In the genomic region with DNA sequence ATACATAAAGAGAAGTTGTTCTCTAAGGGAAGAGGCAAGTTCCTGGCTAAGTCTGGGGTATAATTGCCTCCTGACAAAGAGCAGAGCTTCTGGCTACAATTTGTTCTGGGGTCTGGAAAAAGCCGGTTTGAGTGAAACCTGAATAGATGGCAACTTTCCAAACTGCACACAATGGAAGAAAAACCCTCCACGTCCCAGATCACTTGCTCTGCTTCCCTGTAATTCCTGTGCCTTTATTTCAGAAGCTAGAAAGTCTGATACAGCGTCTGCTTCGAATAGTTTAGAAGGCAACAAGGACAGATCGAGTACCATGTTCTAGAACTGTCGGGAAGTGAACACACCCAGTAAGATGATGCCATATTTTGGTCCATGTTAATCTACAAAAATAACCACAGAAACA, we compare ENCODE assay signal across 8 cellular contexts. TPM values are rescaled to one million over a fixed set of nuclear protein-coding genes. Genes with fewer than 3 reads are reported as not detected.
DNase-seq lines count a peak whose midpoint lies in the region; ATAC-seq and TF ChIP-seq lines count a peak whose summit lies in the region.

No MANE protein-coding gene starts in this region.

- H3K9me2 ChIP-seq in HCT116 (ENCODE audit: insufficient read depth): no peaks in the 10 kb centered on the region

- H3K9ac ChIP-seq in HCT116 (ENCODE audit: low read length): no peak overlapping the region
- no peak overlapping the region for H3K9ac ChIP-seq in rectal smooth muscle tissue (ENCODE audit: low read length)

- peaks cover 32% of the 10 kb centered on the region for H3K79me2 ChIP-seq in HCT116 (ENCODE audit: insufficient read depth, low read length)

- H3K4me3 ChIP-seq in HCT116 (replicated peaks in 1 of 2; ENCODE audit: low read depth in 1 of 2, low read length in 2 of 2): no peak overlapping the region; a peak in 1 of 4 replicates
- H3K4me3 ChIP-seq in epithelial cell of proximal tubule (ENCODE audit: low read depth, low read length): peak overlapping the region; percentile 93
- no peak overlapping the region for H3K4me3 ChIP-seq in rectal smooth muscle tissue (ENCODE audit: low read length)

- no peak for ATAC-seq in HCT116
- no peak for ATAC-seq in HG02678 (IDR thresholded peaks at IDR 0.05; ENCODE audit: unreplicated experiment)
- no peak for ATAC-seq in HG02763 (IDR thresholded peaks at IDR 0.05; ENCODE audit: unreplicated experiment)

- H3K4me1 ChIP-seq in HCT116 (ENCODE audit: control insufficient read depth in 1 of 2, insufficient read depth in 2 of 2, low read length in 2 of 2) (peaks cover 15 to 53% of the 10 kb centered on the region in 2 experiments; a peak in 3 of 4 replicates), rectal smooth muscle tissue (ENCODE audit: control insufficient read depth, insufficient read depth, low read length) (peaks cover 21% of the 10 kb centered on the region)

- TF ChIP-seq POLR2A in HCT116 (IDR thresholded peaks at IDR 0.05; ENCODE audit: borderline replicate concordance, extremely low read depth, insufficient read depth, insufficient read length): no peak

- DNase-seq in HCT116 (ENCODE audit: low read depth, low spot score) (no peak), OCI-M1 (lab: John Stamatoyannopoulos, UW) (peak; percentile 61), epithelial cell of proximal tubule (ENCODE audit: low read depth) (no peak), HuH-7 (ENCODE audit: low spot score) (no peak)
- no peak for DNase-seq in activated CD4-positive, alpha-beta T cell treated with anti-CD3 and anti-CD28 coated beads, Interleukin-2, amount 50 U/mL, for 4 hours

- TF ChIP-seq RAD21 in HCT116 (IDR thresholded peaks at IDR 0.05; ENCODE audit: low read depth): no peak

- H3K27ac ChIP-seq in HCT116 (ENCODE audit: low read depth, low read length): no peak overlapping the region; the same call in 1 of the 2 replicates
- H3K27ac ChIP-seq in rectal smooth muscle tissue (ENCODE audit: low read depth, low read length): peak overlapping the region; percentile 100

- TF ChIP-seq CTCF in HCT116 (IDR thresholded peaks at IDR 0.05 in 2 of 3, conservative IDR thresholded peaks at IDR 0.05 in 1 of 3; ENCODE audit: borderline replicate concordance in 1 of 3, insufficient read depth in 1 of 3, low read depth in 2 of 3, low read length in 2 of 3) (no peak), epithelial cell of proximal tubule (conservative IDR thresholded peaks at IDR 0.05; ENCODE audit: low read depth, low read length) (no peak)

- POLR2A ChIA-PET in HCT116 (lab: Charles Lee): interaction anchor here (1.0 to 2.5 kb wide), 2 partner anchors 42 to 287 kb away, joined by 3 to 11 read pairs; a partner anchor contains a TSS

- no peaks in the 10 kb centered on the region for H3K9me3 ChIP-seq in HCT116 (ENCODE audit: control insufficient read depth in 1 of 2, insufficient read depth in 1 of 2, low read depth in 1 of 2, low read length in 2 of 2)

- no peaks in the 10 kb centered on the region for H3K27me3 ChIP-seq in HCT116 (ENCODE audit: insufficient read depth, low read length)
- H3K27me3 ChIP-seq in rectal smooth muscle tissue (ENCODE audit: control insufficient read depth, insufficient read depth, low read length): no peaks in the 10 kb centered on the region

- intact Hi-C loops in HCT116 (cut with micrococcal nuclease): no loop called here

- BruUV-seq in HCT116 (replicated peaks; lab: Mats Ljungman, UMichigan): no TSS peak

- H2AFZ ChIP-seq in HCT116 (ENCODE audit: low read depth, low read length, poor library complexity, severe bottlenecking): no peak overlapping the region

- RAD21 ChIA-PET in HCT116 (lab: Charles Lee; ENCODE audit: low non-redundant PET in 1 of 2, low total read pairs in 2 of 2, uncharacterized antibody in 2 of 2, unreplicated experiment in 2 of 2): no interaction called here

- H3K36me3 ChIP-seq in HCT116 (ENCODE audit: control insufficient read depth in 1 of 2, insufficient read depth in 2 of 2, low read length in 2 of 2) (peaks cover 0 to 3% of the 10 kb centered on the region in 2 experiments; a peak in 1 of 4 replicates), rectal smooth muscle tissue (ENCODE audit: control insufficient read depth, insufficient read depth, low read length) (peaks cover 6% of the 10 kb centered on the region)

- peaks cover 3% of the 10 kb centered on the region; the same call in 1 of the 2 replicates for H4K20me1 ChIP-seq in HCT116 (ENCODE audit: insufficient read depth)

- CTCF ChIA-PET in HCT116 (lab: Charles Lee): interaction anchor here (1.5 to 1.7 kb wide), 2 partner anchors 16 to 40 kb away, joined by 5 to 7 read pairs; no protein-coding TSS in a partner anchor

- peak overlapping the region; percentile 80 for H3K4me2 ChIP-seq in HCT116 (ENCODE audit: low read length)

TF ChIP-seq in HCT116, 20 proteins besides CTCF, POLR2A, EP300 and RAD21:
- TF ChIP-seq EGR1 (IDR thresholded peaks at IDR 0.05; ENCODE audit: low read depth): no peak
- TF ChIP-seq CEBPB (IDR thresholded peaks at IDR 0.05; ENCODE audit: low read depth): no peak
- no peak for TF ChIP-seq CBX3 (IDR thresholded peaks at IDR 0.05; ENCODE audit: low read depth)

RNA-seq across cellular contexts. Expression of a gene that starts 1.6 kb away (rescaled TPM):
- 89.7 TPM for total RNA-seq in HCT116 (2021; ENCODE audit: unreplicated experiment)
- polyA plus RNA-seq in HCT116 (2012): 50.1 and 56.1 TPM in 2 replicates
- 38.4 and 61.6 TPM in 2 replicates for total RNA-seq in epithelial cell of proximal tubule

RNA-seq across cellular contexts. Expression of a gene that starts 7.6 kb away (rescaled TPM):
- 9.1 TPM for total RNA-seq in HCT116 (2021; ENCODE audit: unreplicated experiment)
- 6.4 and 8.3 TPM in 2 replicates for polyA plus RNA-seq in HCT116 (2012)
- total RNA-seq in epithelial cell of proximal tubule: 11.9 and 17.6 TPM in 2 replicates

RNA-seq across cellular contexts. Expression of a gene that starts 34.5 kb away (rescaled TPM):
- 16.6 TPM for total RNA-seq in HCT116 (2021; ENCODE audit: unreplicated experiment)
- 18.3 and 18.8 TPM in 2 replicates for polyA plus RNA-seq in HCT116 (2012)
- 6.9 and 8.9 TPM in 2 replicates for total RNA-seq in epithelial cell of proximal tubule

RNA-seq across cellular contexts. Expression of a gene that starts 36.1 kb away (rescaled TPM):
- total RNA-seq in HCT116 (2021; ENCODE audit: unreplicated experiment): 5.5 TPM
- 6.1 and 7.7 TPM in 2 replicates for polyA plus RNA-seq in HCT116 (2012)
- total RNA-seq in epithelial cell of proximal tubule: 0.29 and 0.51 TPM in 2 replicates

RNA-seq across cellular contexts. Expression of a gene that starts 41.1 kb away (rescaled TPM):
- total RNA-seq in HCT116 (2021; ENCODE audit: unreplicated experiment) (100 TPM), epithelial cell of proximal tubule (154 and 189 TPM in 2 replicates)
- polyA plus RNA-seq in HCT116 (2012): 139 and 142 TPM in 2 replicates
